In genomic region chr13:42574435-42575311, GRCh38 we compare ENCODE assay signal across 8 cellular contexts. TPM values are rescaled to one million over a fixed set of nuclear protein-coding genes. Genes with fewer than 3 reads are reported as not detected.
DNase-seq lines count a peak whose midpoint lies in the region; ATAC-seq and TF ChIP-seq lines count a peak whose summit lies in the region.

No MANE protein-coding gene starts in this region.

- TF ChIP-seq POLR2A in lower leg skin (IDR thresholded peaks at IDR 0.05): no peak

- POLR2A ChIA-PET in CD8-positive, alpha-beta T cell (lab: Charles Lee): no interaction called here

- peaks cover 9% of the 10 kb centered on the region for H3K9me3 Mint-ChIP-seq in CD8-positive, alpha-beta T cell
- no peaks in the 10 kb centered on the region for H3K9me3 Mint-ChIP-seq in activated naive CD4-positive, alpha-beta T cell treated with anti-CD3 and anti-CD28 coated beads, Interleukin-2, amount 50 U/mL, for 24 hours

- H3K27ac Mint-ChIP-seq in CD8-positive, alpha-beta T cell: no peak overlapping the region
- peak overlapping the region; percentile 67 for H3K27ac Mint-ChIP-seq in activated naive CD4-positive, alpha-beta T cell treated with anti-CD3 and anti-CD28 coated beads, Interleukin-2, amount 50 U/mL, for 24 hours

- peak; percentile 54 for ATAC-seq in CD8-positive, alpha-beta T cell
- peak; percentile 34 for ATAC-seq in GM19468 (IDR thresholded peaks at IDR 0.05; ENCODE audit: extremely low read depth, unreplicated experiment)

- peaks cover 10% of the 10 kb centered on the region for H3K4me1 ChIP-seq in CD8-positive, alpha-beta T cell (ENCODE audit: insufficient read depth, low read length)

- no peaks in the 10 kb centered on the region for H3K36me3 Mint-ChIP-seq in CD8-positive, alpha-beta T cell
- no peaks in the 10 kb centered on the region for H3K36me3 Mint-ChIP-seq in activated naive CD4-positive, alpha-beta T cell treated with anti-CD3 and anti-CD28 coated beads, Interleukin-2, amount 50 U/mL, for 24 hours

- peak overlapping the region; percentile 53 for H3K4me3 ChIP-seq in CD8-positive, alpha-beta T cell (ENCODE audit: low read depth, low read length)
- H3K4me3 ChIP-seq in lower leg skin (ENCODE audit: low read depth, poor library complexity, severe bottlenecking): peak overlapping the region; percentile 9

- 3 to 4% methylated on average over 48 to 49 of the region's 51 CpGs for WGBS in lower leg skin, 2 donors

- TF ChIP-seq CTCF in CD8-positive, alpha-beta T cell (IDR thresholded peaks at IDR 0.05): no peak
- TF ChIP-seq CTCF in lower leg skin (IDR thresholded peaks at IDR 0.05): no peak

- H3K36me3 ChIP-seq in CD8-positive, alpha-beta T cell (ENCODE audit: insufficient read depth, low read length): no peaks in the 10 kb centered on the region

- H3K9me3 ChIP-seq in CD8-positive, alpha-beta T cell (ENCODE audit: low read length): no peaks in the 10 kb centered on the region

- peak overlapping the region; percentile 86 for H3K4me3 Mint-ChIP-seq in CD8-positive, alpha-beta T cell
- peak overlapping the region; percentile 81 for H3K4me3 Mint-ChIP-seq in activated naive CD4-positive, alpha-beta T cell treated with anti-CD3 and anti-CD28 coated beads, Interleukin-2, amount 50 U/mL, for 24 hours

- intact Hi-C loops in CD8-positive, alpha-beta T cell (cut with DNase I, micrococcal nuclease): loop anchor here (10.0 kb wide), 1 partner anchor 220 kb away; no protein-coding TSS in a partner anchor
- intact Hi-C loops in lower leg skin (cut with DNase I; ENCODE audit: low total_unique reads): no loop called here

- CTCF ChIA-PET in CD8-positive, alpha-beta T cell (lab: Charles Lee): interaction anchor here (1.3 kb wide), 1 partner anchor 20 kb away, joined by 3 read pairs; no protein-coding TSS in a partner anchor

- TF ChIP-seq RAD21 in Ishikawa (IDR thresholded peaks at IDR 0.05; ENCODE audit: low read depth): no peak

- TF ChIP-seq EP300 in Ishikawa (IDR thresholded peaks at IDR 0.05; ENCODE audit: borderline replicate concordance): no peak

- H3K27ac ChIP-seq in CD8-positive, alpha-beta T cell (ENCODE audit: low read depth, low read length): no peak overlapping the region

- peak in 4 of 7 experiments; percentile 12 to 41 (median 26) for DNase-seq in CD8-positive, alpha-beta T cell
- DNase-seq in lower leg skin (ENCODE audit: low spot score in 2 of 2) (no peak), HK-2 (ENCODE audit: unreplicated experiment) (no peak), putamen (ENCODE audit: low spot score) (no peak)
- peak; percentile 79 for DNase-seq in stimulated activated CD8-positive, alpha-beta memory T cell treated with anti-CD3 and anti-CD28 coated beads, Interleukin-4, amount 100 ng/mL, for 48 hours

- H3K27me3 ChIP-seq in CD8-positive, alpha-beta T cell (ENCODE audit: insufficient read depth, low read length): no peaks in the 10 kb centered on the region

- H3K4me1 Mint-ChIP-seq in CD8-positive, alpha-beta T cell (ENCODE audit: low read depth): peaks cover 15% of the 10 kb centered on the region
- H3K4me1 Mint-ChIP-seq in activated naive CD4-positive, alpha-beta T cell treated with anti-CD3 and anti-CD28 coated beads, Interleukin-2, amount 50 U/mL, for 24 hours: peaks cover 30% of the 10 kb centered on the region

- H3K27me3 Mint-ChIP-seq in CD8-positive, alpha-beta T cell (ENCODE audit: low read depth): peaks cover 28% of the 10 kb centered on the region
- peaks cover 7% of the 10 kb centered on the region for H3K27me3 Mint-ChIP-seq in activated naive CD4-positive, alpha-beta T cell treated with anti-CD3 and anti-CD28 coated beads, Interleukin-2, amount 50 U/mL, for 24 hours

TF ChIP-seq in Ishikawa, 13 proteins besides CTCF, POLR2A, EP300 and RAD21:
- no peak for TF ChIP-seq TCF12 (IDR thresholded peaks at IDR 0.05; ENCODE audit: low read depth)
- no peak for TF ChIP-seq TAF1 (IDR thresholded peaks at IDR 0.05; ENCODE audit: low read depth)
- no peak for TF ChIP-seq CEBPB (IDR thresholded peaks at IDR 0.05)
- TF ChIP-seq EGR1 (IDR thresholded peaks at IDR 0.05): peak; percentile 88
- no peak for TF ChIP-seq USF1 (IDR thresholded peaks at IDR 0.05)
- TF ChIP-seq ZBTB7A (IDR thresholded peaks at IDR 0.05; ENCODE audit: low read depth): no peak

RNA-seq across cellular contexts. Expression of gene TNFSF11, which starts 0.7 kb away (rescaled TPM):
- not detected for total RNA-seq in CD8-positive, alpha-beta T cell
- total RNA-seq in lower leg skin: under 1 TPM in 2 of 4 donors, not detected in 2; 0.23 to 0.39 TPM

Comparison
In these comparisons a context has a peak if more than half of its experiments do, and no peak if none do; other contexts are left out.
1. DNase-seq: peak in CD8-positive, alpha-beta T cell (4 of 7) and stimulated activated CD8-positive, alpha-beta memory T cell treated with anti-CD3 and anti-CD28 coated beads, Interleukin-4, amount 100 ng/mL, for 48 hours (single experiment); none in lower leg skin (0 of 2), HK-2 (single experiment) and putamen (single experiment).